13 cellular contexts compared by ENCODE assay signal in genomic region chr9:128587453-128587852, GRCh38. TPM values are rescaled to one million over a fixed set of nuclear protein-coding genes. Genes with fewer than 3 reads are reported as not detected.
A peak's percentile ranks its signal among the peaks of the same experiment; 100 is the strongest.
DNase-seq lines count a peak whose midpoint lies in the region; ATAC-seq lines count a peak whose summit lies in the region.
"Had no signal": no experiment of that assay in that cellular context is flagged by ENCODE, and none has a peak within 500 bp of the region (broad histone marks: within the 10 kb centered on the region; RNA-seq: fewer than 3 reads in every experiment).

No MANE protein-coding gene starts in this region.

- H3K4me1 Mint-ChIP-seq in naive thymus-derived CD4-positive, alpha-beta T cell, result peaks cover 4 to 15% (median 9%) of the 10 kb centered on the region in 7 donors

- H3K36me3 Mint-ChIP-seq in naive thymus-derived CD4-positive, alpha-beta T cell, result peaks cover 25 to 62% (median 39%) of the 10 kb centered on the region in 5 donors

- peaks cover 0 to 4% of the 10 kb centered on the region in 2 donors for H3K4me1 ChIP-seq in naive thymus-derived CD4-positive, alpha-beta T cell (ENCODE audit: control insufficient read depth in 2 of 2, insufficient read depth in 2 of 2, low read length in 2 of 2)
- H3K4me1 ChIP-seq in GM23248 (ENCODE audit: insufficient read depth), result no peaks in the 10 kb centered on the region
- H3K4me1 ChIP-seq: pancreas, Peyer's patch had no signal

- H2AFZ ChIP-seq in GM23248, result no peak overlapping the region

- H3K4me2 ChIP-seq in GM23248 (ENCODE audit: unreplicated experiment), result no peak overlapping the region

- in situ Hi-C loops in GM23248 (cut with MboI), result no loop called here

- H4K20me1 ChIP-seq in GM23248 (ENCODE audit: insufficient read depth), result no peaks in the 10 kb centered on the region

- peaks cover 28% of the 10 kb centered on the region for H3F3A ChIP-seq in GM23248 (ENCODE audit: insufficient read depth)

- H3K27me3 Mint-ChIP-seq in naive thymus-derived CD4-positive, alpha-beta T cell, result no peaks in the 10 kb centered on the region

- ATAC-seq in activated CD4-positive, CD25-positive, alpha-beta regulatory T cell treated with anti-CD3 and anti-CD28 coated beads, Interleukin-2, amount 50 U/mL, for 24 hours, result peak; percentile 74 to 76
- peak; percentile 96 for ATAC-seq in naive thymus-derived CD4-positive, alpha-beta T cell
- ATAC-seq in GM18498 (IDR thresholded peaks at IDR 0.05; ENCODE audit: unreplicated experiment) (no peak), GM21786 (IDR thresholded peaks at IDR 0.05; ENCODE audit: unreplicated experiment) (no peak)
- ATAC-seq: pancreas had no signal

- H3K4me3 Mint-ChIP-seq in naive thymus-derived CD4-positive, alpha-beta T cell, result peak overlapping the region in 7 of 10 donors; percentile 4 to 55 (median 26)

- H3K9ac ChIP-seq in GM23248, result no peak overlapping the region

- no peaks in the 10 kb centered on the region for H3K9me3 ChIP-seq in naive thymus-derived CD4-positive, alpha-beta T cell (ENCODE audit: control insufficient read depth in 2 of 3, low read length in 3 of 3)
- H3K9me3 ChIP-seq in GM23248 (ENCODE audit: low read depth), result no peaks in the 10 kb centered on the region
- H3K9me3 ChIP-seq: pancreas, Peyer's patch had no signal

- WGBS in GM23248 (ENCODE audit: low coverage in 1 of 2, low lambda C conversion rate in 2 of 2, missing lambda C conversion rate in 2 of 2), 2 experiments, result 77 to 78% methylated on average over 6 of the region's 6 CpGs

- peaks cover 35 to 87% (median 35%) of the 10 kb centered on the region in 3 experiments for H3K36me3 ChIP-seq in naive thymus-derived CD4-positive, alpha-beta T cell (ENCODE audit: control insufficient read depth in 2 of 3, insufficient read depth in 3 of 3, low read length in 3 of 3)
- peaks cover 81% of the 10 kb centered on the region for H3K36me3 ChIP-seq in GM23248 (ENCODE audit: low read depth)

- intact Hi-C loops in naive thymus-derived CD4-positive, alpha-beta T cell (cut with micrococcal nuclease), result loop anchor here (1.0 to 5.0 kb wide), 3 partner anchors 35 to 83 kb away; partner anchors contain the start of genes SPTAN1 (in 2 of the 2) and GLE1 (in 1 of the 2)

- CTCF ChIA-PET in naive thymus-derived CD4-positive, alpha-beta T cell (lab: Charles Lee), result no interaction called here

- no peaks in the 10 kb centered on the region for H3K9me2 ChIP-seq in GM23248 (ENCODE audit: insufficient read depth)

- no peak overlapping the region for H3K4me3 ChIP-seq in naive thymus-derived CD4-positive, alpha-beta T cell (ENCODE audit: low read length)
- H3K4me3 ChIP-seq in GM23248, result no peak overlapping the region
- H3K4me3 ChIP-seq: lung, pancreas, Peyer's patch had no signal

- POLR2A ChIA-PET in naive thymus-derived CD4-positive, alpha-beta T cell (lab: Charles Lee), result interaction anchor here (0.6 to 2.1 kb wide), 3 partner anchors 12 to 225 kb away, joined by 3 to 6 read pairs (median 3); partner anchors contain the start of gene SPTAN1

- H3K27me3 ChIP-seq in naive thymus-derived CD4-positive, alpha-beta T cell (ENCODE audit: control insufficient read depth in 2 of 2, insufficient read depth in 2 of 2, low read length in 2 of 2), result no peaks in the 10 kb centered on the region
- H3K27me3 ChIP-seq in GM23248 (replicated peaks; ENCODE audit: insufficient read depth), result no peaks in the 10 kb centered on the region
- H3K27me3 ChIP-seq: pancreas, Peyer's patch had no signal

- no peaks in the 10 kb centered on the region for H3K9me3 Mint-ChIP-seq in naive thymus-derived CD4-positive, alpha-beta T cell

- H3K27ac ChIP-seq in naive thymus-derived CD4-positive, alpha-beta T cell (ENCODE audit: low read depth, low read length), result peak overlapping the region; percentile 44
- H3K27ac ChIP-seq in GM23248, result no peak overlapping the region
- H3K27ac ChIP-seq: pancreas, Peyer's patch had no signal

- no peak for DNase-seq in activated CD4-positive, CD25-positive, alpha-beta regulatory T cell treated with anti-CD3 and anti-CD28 coated beads, Interleukin-2, amount 50 U/mL, for 72 hours
- DNase-seq in activated T-cell treated with anti-CD3 and anti-CD28 coated beads for 48 hours (ENCODE audit: low read depth) (peak; percentile 27), GM23248 (no peak)
- peak in 8 of 9 donors; percentile 43 to 80 (median 72) for DNase-seq in naive thymus-derived CD4-positive, alpha-beta T cell
- peak; percentile 19 for DNase-seq in stimulated activated naive CD4-positive, alpha-beta T cell treated with Interleukin-2 at 50 U/mL for 16 hours (lab: John Stamatoyannopoulos, UW)
- DNase-seq: 8988T, NCI-H2171, pancreas, Peyer's patch had no signal

- H3K27ac Mint-ChIP-seq in naive thymus-derived CD4-positive, alpha-beta T cell, result peak overlapping the region; percentile 77 to 93 (median 86)

- peaks cover 12% of the 10 kb centered on the region; the same call in 1 of the 2 replicates for H3K79me2 ChIP-seq in GM23248 (ENCODE audit: insufficient read depth)

RNA-seq across cellular contexts. Expression of gene SPTAN1, which starts 35.1 kb away (rescaled TPM):
- total RNA-seq in naive thymus-derived CD4-positive, alpha-beta T cell, result 100 to 1,000 TPM; 336 to 433 (median 375) TPM
- polyA plus RNA-seq in naive thymus-derived CD4-positive, alpha-beta T cell, result 100 to 1,000 TPM in 1 of 2 donors, 10 to 100 TPM in 1; 46.6 to 156 TPM
- 275 and 287 TPM in 2 replicates for total RNA-seq in GM23248 (2014; rRNA removed; shearing (Covaris generic))
- 139 and 144 TPM in 2 replicates for polyA plus RNA-seq in GM23248 (2016; fragmentation: Nextera tagmentation; extraction: Ambion mirVana)

Comparison
In these comparisons a context has a peak if more than half of its experiments do, and no peak if none do; other contexts are left out.
1. ATAC-seq: peak in activated CD4-positive, CD25-positive, alpha-beta regulatory T cell treated with anti-CD3 and anti-CD28 coated beads, Interleukin-2, amount 50 U/mL, for 24 hours (2 of 2) and naive thymus-derived CD4-positive, alpha-beta T cell (single experiment); none in GM18498 (single experiment) and GM21786 (single experiment).
2. DNase-seq: peak in activated T-cell treated with anti-CD3 and anti-CD28 coated beads for 48 hours (single experiment), naive thymus-derived CD4-positive, alpha-beta T cell (8 of 9) and stimulated activated naive CD4-positive, alpha-beta T cell treated with Interleukin-2 at 50 U/mL for 16 hours (single experiment); none in activated CD4-positive, CD25-positive, alpha-beta regulatory T cell treated with anti-CD3 and anti-CD28 coated beads, Interleukin-2, amount 50 U/mL, for 72 hours (single experiment) and GM23248 (single experiment).